1 cellular context compared by ENCODE assay signal in genomic region chr5:125277494-125278154, GRCh38.
TF ChIP-seq lines count a peak whose summit lies in the region.

No MANE protein-coding gene starts in this region.

TF ChIP-seq in HEK293, 187 proteins besides CTCF, POLR2A, EP300 and RAD21 (continued from another document):
- TF ChIP-seq ZNF155 (tag by site-specific recombination; IDR thresholded peaks at IDR 0.05) = no peak
